6 cellular contexts compared by ENCODE assay signal in genomic region chr19:12913871-12914690, GRCh38. TPM values are rescaled to one million over a fixed set of nuclear protein-coding genes. Genes with fewer than 3 reads are reported as not detected.
DNase-seq lines count a peak whose midpoint lies in the region; ATAC-seq and TF ChIP-seq lines count a peak whose summit lies in the region.

No MANE protein-coding gene starts in this region.

- H3K27me3 ChIP-seq in parathyroid adenoma (ENCODE audit: control insufficient read depth, insufficient read depth, low read length) = no peaks in the 10 kb centered on the region

- peak overlapping the region; percentile 59 for H3K4me3 Mint-ChIP-seq in activated naive CD4-positive, alpha-beta T cell treated with anti-CD3 and anti-CD28 coated beads, Interleukin-2, amount 10 ng/mL, durations not matched to agents 7 days and 5 days

- no peaks in the 10 kb centered on the region for H3K9me3 ChIP-seq in parathyroid adenoma (ENCODE audit: control insufficient read depth, low read length)

- H3K27me3 Mint-ChIP-seq in activated naive CD4-positive, alpha-beta T cell treated with anti-CD3 and anti-CD28 coated beads, Interleukin-2, amount 10 ng/mL, durations not matched to agents 7 days and 5 days = peaks cover 3% of the 10 kb centered on the region

- DNase-seq in NCI-H2107 treated with DMSO at 0.1 percent for 48 hours (lab: John Stamatoyannopoulos, UW; ENCODE audit: unreplicated experiment) = peak; percentile 65
- no peak for DNase-seq in NCI-H2107 (lab: John Stamatoyannopoulos, UW)
- DNase-seq in activated naive CD4-positive, alpha-beta T cell treated with anti-CD3 and anti-CD28 coated beads, Interleukin-2, amount 10 ng/mL, durations not matched to agents 7 days and 5 days = peak; percentile 79
- no peak for DNase-seq in dermis blood vessel endothelial cell

- H3K4me1 Mint-ChIP-seq in activated naive CD4-positive, alpha-beta T cell treated with anti-CD3 and anti-CD28 coated beads, Interleukin-2, amount 10 ng/mL, durations not matched to agents 7 days and 5 days = peaks cover 37% of the 10 kb centered on the region

- H3K9me3 Mint-ChIP-seq in activated naive CD4-positive, alpha-beta T cell treated with anti-CD3 and anti-CD28 coated beads, Interleukin-2, amount 10 ng/mL, durations not matched to agents 7 days and 5 days = peaks cover 3% of the 10 kb centered on the region

- H3K4me1 ChIP-seq in parathyroid adenoma = peaks cover 10% of the 10 kb centered on the region

- no peak overlapping the region for H3K4me3 ChIP-seq in parathyroid adenoma (ENCODE audit: low read depth, low read length)

- no peak overlapping the region for H3K9ac ChIP-seq in parathyroid adenoma

- no peaks in the 10 kb centered on the region for H3K36me3 ChIP-seq in parathyroid adenoma (ENCODE audit: control insufficient read depth, insufficient read depth, low read length)

- no peak for TF ChIP-seq CTCF in parathyroid adenoma (IDR thresholded peaks at IDR 0.05)

- H3K27ac Mint-ChIP-seq in activated naive CD4-positive, alpha-beta T cell treated with anti-CD3 and anti-CD28 coated beads, Interleukin-2, amount 10 ng/mL, durations not matched to agents 7 days and 5 days = peak overlapping the region; percentile 99

- H3K36me3 Mint-ChIP-seq in activated naive CD4-positive, alpha-beta T cell treated with anti-CD3 and anti-CD28 coated beads, Interleukin-2, amount 10 ng/mL, durations not matched to agents 7 days and 5 days = peaks cover 3% of the 10 kb centered on the region

- H3K27ac ChIP-seq in parathyroid adenoma = peak overlapping the region; percentile 24

- no peaks in the 10 kb centered on the region for H3K79me2 ChIP-seq in parathyroid adenoma

- H2AFZ ChIP-seq in parathyroid adenoma = peak overlapping the region; percentile 81

- CTCF ChIA-PET in activated naive CD4-positive, alpha-beta T cell treated with anti-CD3 and anti-CD28 coated beads, Interleukin-2, amount 10 ng/mL, durations not matched to agents 7 days and 5 days (lab: Charles Lee) = interaction anchor here (0.8 to 1.9 kb wide), 5 partner anchors 19 to 154 kb away, joined by 3 to 7 read pairs (median 6); partner anchors contain the start of gene FARSA

- no peak for ATAC-seq in HG03039 (IDR thresholded peaks at IDR 0.05; ENCODE audit: unreplicated experiment)

- no peak overlapping the region for H3K4me2 ChIP-seq in parathyroid adenoma (ENCODE audit: low read length)

RNA-seq across cellular contexts. Expression of gene SYCE2, which starts 5.0 kb away (rescaled TPM):
- total RNA-seq in dermis blood vessel endothelial cell = 0.17 and 0.33 TPM in 2 replicates

RNA-seq across cellular contexts. Expression of gene FARSA, which starts 19.4 kb away (rescaled TPM):
- 47.5 and 83.9 TPM in 2 replicates for total RNA-seq in dermis blood vessel endothelial cell

RNA-seq across cellular contexts. Expression of gene GCDH, which starts 23.1 kb away (rescaled TPM):
- 31.5 and 42.4 TPM in 2 replicates for total RNA-seq in dermis blood vessel endothelial cell

RNA-seq across cellular contexts. Expression of gene CALR, which starts 24.3 kb away (rescaled TPM):
- 1,244 and 1,415 TPM in 2 replicates for total RNA-seq in dermis blood vessel endothelial cell

RNA-seq across cellular contexts. Expression of gene KLF1, which starts 27.1 kb away (rescaled TPM):
- total RNA-seq in dermis blood vessel endothelial cell = 0.17 TPM in 1 of 2 replicates, not detected in the other

Comparison
In these comparisons a context has a peak if more than half of its experiments do, and no peak if none do; other contexts are left out.
1. DNase-seq: peak in NCI-H2107 treated with DMSO at 0.1 percent for 48 hours (single experiment) and activated naive CD4-positive, alpha-beta T cell treated with anti-CD3 and anti-CD28 coated beads, Interleukin-2, amount 10 ng/mL, durations not matched to agents 7 days and 5 days (single experiment); none in NCI-H2107 (single experiment) and dermis blood vessel endothelial cell (single experiment).